19 cellular contexts compared by ENCODE assay signal in genomic region chr5:115470921-115471320, GRCh38.
"Had no signal": no experiment of that assay in that cellular context is flagged by ENCODE, and none has a peak within 500 bp of the region (broad histone marks: within the 10 kb centered on the region; RNA-seq: fewer than 3 reads in every experiment).

No MANE protein-coding gene starts in this region.

- H3K4me3 ChIP-seq: coronary artery, thoracic aorta had no signal

- DNase-seq: activated CD4-positive, alpha-beta T cell treated with anti-CD3 and anti-CD28 coated beads for 36 hours; activated CD4-positive, CD25-positive, alpha-beta regulatory T cell; activated CD8-positive, alpha-beta memory T cell treated with anti-CD3 and anti-CD28 coated beads, Interleukin-2, amount 10 ng/mL, durations not matched to agents 7 days and 5 days; activated CD8-positive, alpha-beta T cell treated with anti-CD3 and anti-CD28 coated beads, Interleukin-2, amount 10 ng/mL, durations not matched to agents 7 days and 5 days; activated naive CD4-positive, alpha-beta T cell; activated T-cell treated with anti-CD3 and anti-CD28 coated beads, Interleukin-2, amount 50 U/mL, for 72 hours; effector memory CD8-positive, alpha-beta T cell; hippocampal formation; naive B cell; nephron progenitor cell; small intestine; stimulated activated CD4-positive, alpha-beta T cell treated with anti-CD3 and anti-CD28 coated beads, Interleukin-4, amount 100 ng/mL, for 24 hours; trophoblast cell had no signal

- H3K27me3 ChIP-seq: neutrophil had no signal

- FAIRE-seq: small intestine, urothelium cell line had no signal

- ATAC-seq: activated CD4-positive, alpha-beta T cell treated with anti-CD3 and anti-CD28 coated beads for 36 hours; activated CD8-positive, alpha-beta memory T cell treated with anti-CD3 and anti-CD28 coated beads, Interleukin-2, amount 10 ng/mL, durations not matched to agents 7 days and 5 days; activated CD8-positive, alpha-beta T cell treated with anti-CD3 and anti-CD28 coated beads, Interleukin-2, amount 10 ng/mL, durations not matched to agents 7 days and 5 days; activated naive CD4-positive, alpha-beta T cell treated with anti-CD3 and anti-CD28 coated beads, Interleukin-2, amount 50 U/mL, for 72 hours; activated T-cell treated with anti-CD3 and anti-CD28 coated beads, Interleukin-2, amount 50 U/mL, for 72 hours; effector memory CD8-positive, alpha-beta T cell; stimulated activated effector memory CD8-positive, alpha-beta T cell treated with anti-CD3 and anti-CD28 coated beads, Interleukin-12 subunit alpha, Interleukin-12 subunit beta, amount 100 ng/mL, for 72 hours had no signal

- H3K36me3 ChIP-seq: neutrophil, thoracic aorta had no signal

- H3K9me3 ChIP-seq: neutrophil, thoracic aorta had no signal

- H3K27ac ChIP-seq: coronary artery, neutrophil, thoracic aorta had no signal
